8 cellular contexts compared by ENCODE assay signal in the genomic region with DNA sequence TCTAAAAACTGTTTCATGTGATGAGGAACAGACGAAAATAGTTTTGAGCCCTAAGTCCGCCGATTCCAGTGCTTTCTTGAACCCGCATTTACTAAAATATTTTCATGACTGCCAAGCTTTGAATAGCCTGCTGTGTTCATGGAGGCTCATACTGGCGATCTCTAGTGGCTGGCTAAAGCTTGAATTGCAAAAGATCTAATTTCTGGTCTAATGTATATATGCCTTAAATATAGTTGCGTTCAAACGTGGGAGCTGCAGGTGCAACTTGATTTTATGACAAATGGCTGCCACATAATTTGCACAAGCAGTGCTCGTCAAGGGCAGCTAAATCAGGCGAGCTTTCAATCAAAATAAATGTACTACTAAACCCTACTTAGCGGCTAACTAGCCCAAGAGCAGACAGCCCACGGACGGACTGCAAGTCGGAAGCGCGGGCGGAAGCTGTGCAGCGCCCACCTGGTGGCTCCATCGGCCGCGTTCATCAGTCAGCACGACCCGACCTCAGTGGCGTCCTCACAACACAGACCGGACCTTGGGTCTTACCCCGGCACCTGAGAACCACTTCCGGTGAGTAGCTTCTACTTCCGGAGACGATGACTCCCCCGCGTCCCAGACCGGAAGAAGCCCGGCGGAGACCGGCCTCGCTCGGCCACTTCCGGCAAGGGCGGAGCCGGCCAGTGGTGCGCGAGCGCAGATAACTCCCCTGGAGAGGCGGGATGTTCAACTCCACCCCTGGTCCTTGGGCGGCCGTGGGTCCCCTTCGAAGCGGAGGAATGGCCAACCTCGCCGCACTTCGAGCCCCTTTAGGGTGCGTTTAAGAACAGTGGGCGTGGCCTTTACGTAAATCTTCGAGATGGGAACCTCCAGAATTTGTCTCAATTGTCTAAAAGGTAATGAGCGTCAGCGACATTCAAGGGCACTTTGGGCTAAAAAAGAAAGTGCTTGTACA. TPM values are rescaled to one million over a fixed set of nuclear protein-coding genes. Genes with fewer than 3 reads are reported as not detected.
DNase-seq lines count a peak whose midpoint lies in the region; ATAC-seq, FAIRE-seq and TF ChIP-seq lines count a peak whose summit lies in the region.

No MANE protein-coding gene starts in this region.

- TF ChIP-seq CTCF in brain microvascular endothelial cell (IDR thresholded peaks at IDR 0.05; ENCODE audit: low read depth, low read length, missing control alignments), result peak; percentile 30

- H3K4me3 ChIP-seq in brain microvascular endothelial cell (ENCODE audit: low read depth, low read length), result peak overlapping the region; percentile 64
- H3K4me3 ChIP-seq in iPS-11a (ENCODE audit: low read depth, low read length), result peak overlapping the region; percentile 25
- peak overlapping the region; percentile 60 for H3K4me3 ChIP-seq in skeletal muscle cell (ENCODE audit: low read depth, low read length)

- H3K27ac ChIP-seq in brain microvascular endothelial cell, result peak overlapping the region; percentile 1

- peak; percentile 82 for ATAC-seq in GM18519 (IDR thresholded peaks at IDR 0.05; ENCODE audit: low FRiP score, unreplicated experiment)
- ATAC-seq in HG03045 (IDR thresholded peaks at IDR 0.05; ENCODE audit: unreplicated experiment), result peak; percentile 96

- peak; percentile 73 for FAIRE-seq in TTC549 (lab: Jason Lieb, UNC)

- H3K27me3 ChIP-seq in brain microvascular endothelial cell (replicated peaks), result no peaks in the 10 kb centered on the region

- DNase-seq in A172 (ENCODE audit: low spot score) (peak; percentile 96), NCI-H2081 treated with DMSO at 0.1 percent for 48 hours (lab: John Stamatoyannopoulos, UW) (peak; percentile 91), brain microvascular endothelial cell (peak; percentile 91), skeletal muscle cell (ENCODE audit: low read depth) (peak; percentile 81)

- in situ Hi-C loops in brain microvascular endothelial cell (cut with HindIII; ENCODE audit: low pct_ligation_motif_present, low sequenced_read_pairs), result no loop called here

- peaks cover 52% of the 10 kb centered on the region for H3K36me3 ChIP-seq in brain microvascular endothelial cell (replicated peaks)

RNA-seq across cellular contexts. Expression of gene RPL27A, which starts 6.1 kb away (rescaled TPM):
- 724 and 1,393 TPM in 2 replicates for total RNA-seq in A172 (2014; rRNA removed; shearing (Covaris generic))

RNA-seq across cellular contexts. Expression of gene TRIM66, which starts 6.2 kb away (rescaled TPM):
- 1.4 and 1.8 TPM in 2 replicates for total RNA-seq in A172 (2014; rRNA removed; shearing (Covaris generic))

Comparison
In these comparisons a context has a peak if more than half of its experiments do, and no peak if none do; other contexts are left out.
1. Peak in every context shown above with its lines: DNase-seq, ATAC-seq, H3K4me3 ChIP-seq and H3K27ac ChIP-seq.